ENCODE assay signal across 8 cellular contexts in genomic region chr16:47460755-47461597, GRCh38. TPM values are rescaled to one million over a fixed set of nuclear protein-coding genes. Genes with fewer than 3 reads are reported as not detected.
DNase-seq lines count a peak whose midpoint lies in the region; TF ChIP-seq lines count a peak whose summit lies in the region.

Gene ITFG1, minus strand, starts transcription at chr16:47461063. Its CDS starts 18 bp downstream, at chr16:47461045.
Gene PHKB, plus strand, starts transcription at chr16:47461331. Its CDS starts 20 bp downstream, at chr16:47461351.

- H3K9ac ChIP-seq in MM.1S (ENCODE audit: low read length) (peak within 1 kb of the TSS; percentile 86), SK-N-SH (peak within 1 kb of the TSS; percentile 84)

- peaks cover 57% of the 10 kb centered on the region for H3K79me2 ChIP-seq in MM.1S (ENCODE audit: low read length)
- peaks cover 35% of the 10 kb centered on the region; the same call in 1 of the 2 replicates for H3K79me2 ChIP-seq in SK-N-SH (ENCODE audit: insufficient read depth)

- H4K20me1 ChIP-seq in MM.1S (ENCODE audit: insufficient read depth, low read length) (no peaks in the 10 kb centered on the region), SK-N-SH (ENCODE audit: insufficient read depth) (no peaks in the 10 kb centered on the region)

- no peak for TF ChIP-seq CTCF in MM.1S (IDR thresholded peaks at IDR 0.05; ENCODE audit: low read length)
- no peak for TF ChIP-seq CTCF in SK-N-SH (IDR thresholded peaks at IDR 0.05)

- TF ChIP-seq RAD21 in SK-N-SH (IDR thresholded peaks at IDR 0.05; ENCODE audit: low read length): no peak

- peak within 1 kb of the TSS; percentile 94 for H3K27ac ChIP-seq in MM.1S (ENCODE audit: low read length)
- peak within 1 kb of the TSS; percentile 98 to 99 for H3K27ac ChIP-seq in SK-N-SH (ENCODE audit: low read depth in 2 of 2, low read length in 1 of 2)
- peak within 1 kb of the TSS; percentile 97 for H3K27ac ChIP-seq in substantia nigra (ENCODE audit: low read depth, low read length, poor library complexity, severe bottlenecking)

- H3K4me1 ChIP-seq in MM.1S (ENCODE audit: low read length): peaks cover 19% of the 10 kb centered on the region
- peaks cover 20 to 42% of the 10 kb centered on the region in 2 experiments; a peak in 3 of 4 replicates for H3K4me1 ChIP-seq in SK-N-SH (ENCODE audit: control insufficient read depth in 1 of 2, insufficient read depth in 2 of 2, low read depth in 1 of 2, low read length in 1 of 2)

- H2AFZ ChIP-seq in MM.1S (ENCODE audit: low read length): peak within 1 kb of the TSS; percentile 95
- H2AFZ ChIP-seq in SK-N-SH (ENCODE audit: low read depth): peak within 1 kb of the TSS; percentile 90

- H3K27me3 ChIP-seq in MM.1S (replicated peaks; ENCODE audit: insufficient read depth, low read length): no peaks in the 10 kb centered on the region
- H3K27me3 ChIP-seq in SK-N-SH (ENCODE audit: insufficient read depth): no peaks in the 10 kb centered on the region

- H3K36me3 ChIP-seq in MM.1S (replicated peaks; ENCODE audit: insufficient read depth, low read length) (no peaks in the 10 kb centered on the region; the same call in 1 of the 2 replicates), SK-N-SH (replicated peaks in 1 of 2; ENCODE audit: control insufficient read depth in 1 of 2, insufficient read depth in 2 of 2, low read length in 1 of 2) (peaks cover 20 to 33% of the 10 kb centered on the region in 2 experiments)

- no peaks in the 10 kb centered on the region for H3K9me3 ChIP-seq in MM.1S (replicated peaks; ENCODE audit: insufficient read depth, low read length)
- no peaks in the 10 kb centered on the region for H3K9me3 ChIP-seq in SK-N-SH

- H3K4me3 ChIP-seq in MM.1S (ENCODE audit: low read length): peak within 1 kb of the TSS; percentile 95
- peak within 1 kb of the TSS; percentile 88 to 98 for H3K4me3 ChIP-seq in SK-N-SH (ENCODE audit: low read depth in 2 of 2, low read length in 1 of 2)

- POLR2A ChIA-PET in SK-N-SH (lab: Yijun Ruan, JAX): interaction anchor here (0.5 to 1.4 kb wide), 2 partner anchors 36 to 61 kb away, joined by 3 read pairs; no protein-coding TSS in a partner anchor

- H3K4me2 ChIP-seq in MM.1S (ENCODE audit: low read depth, low read length) (peak within 1 kb of the TSS; percentile 73), SK-N-SH (peak within 1 kb of the TSS; percentile 83)

- peak in 1 of 2 experiments; percentile 43; a peak in 1 of 4 replicates for TF ChIP-seq EP300 in SK-N-SH (IDR thresholded peaks at IDR 0.05; ENCODE audit: borderline replicate concordance in 1 of 2, low read depth in 1 of 2, low read length in 1 of 2)

- 0% methylated on average over 11 of the region's 82 CpGs for WGBS in SK-N-SH (ENCODE audit: low lambda C conversion rate)

- CTCF ChIA-PET in SK-N-SH (lab: Yijun Ruan, JAX): interaction anchor here (0.6 to 2.2 kb wide), 10 partner anchors 10 to 657 kb away, joined by 3 to 9 read pairs (median 4); partner anchors contain the start of gene NETO2

- DNase-seq in GM04504 (ENCODE audit: low read depth) (peak; percentile 82), HCEC 1CT (peak; percentile 86), MM.1S (peak; percentile 93), SK-N-SH (peak; percentile 93), germinal center (ENCODE audit: low spot score) (peak; percentile 91), non-pigmented ciliary epithelial cell (ENCODE audit: low read depth) (peak; percentile 60), substantia nigra (lab: John Stamatoyannopoulos, UW) (peak; percentile 20 to 98 (median 82))
- DNase-seq in activated naive CD4-positive, alpha-beta T cell treated with anti-CD3 and anti-CD28 coated beads, Interleukin-2, amount 50 U/mL, for 16 hours: peak; percentile 96

- H3F3A ChIP-seq in MM.1S (ENCODE audit: insufficient read depth, low read length) (peaks cover 17% of the 10 kb centered on the region), SK-N-SH (replicated peaks; ENCODE audit: insufficient read depth) (peaks cover 9% of the 10 kb centered on the region)

- H3K9me2 ChIP-seq in MM.1S (replicated peaks; ENCODE audit: insufficient read depth, low read length) (no peaks in the 10 kb centered on the region), SK-N-SH (no peaks in the 10 kb centered on the region)

TF ChIP-seq in SK-N-SH, 30 proteins besides CTCF, POLR2A, EP300 and RAD21 (continues in another document):
- no peak for TF ChIP-seq RXRA (IDR thresholded peaks at IDR 0.05; ENCODE audit: borderline replicate concordance, low read depth)
- TF ChIP-seq USF1 (IDR thresholded peaks at IDR 0.05; ENCODE audit: borderline replicate concordance, low read depth): 0 out of 2 replicates have a peak, but pooled peaks have one; percentile 30
- TF ChIP-seq YY1 (IDR thresholded peaks at IDR 0.05; ENCODE audit: low read depth): peak; percentile 88
- TF ChIP-seq MAX (IDR thresholded peaks at IDR 0.05; ENCODE audit: low read depth): 0 out of 2 replicates have a peak, but pooled peaks have one; percentile 14
- 0 out of 2 replicates have a peak, but pooled peaks have one; percentile 23 for TF ChIP-seq REST (IDR thresholded peaks at IDR 0.05; ENCODE audit: low read depth, low read length)
- peak; percentile 72 for TF ChIP-seq GABPA (IDR thresholded peaks at IDR 0.05; ENCODE audit: low read depth)
- TF ChIP-seq CHD2 (IDR thresholded peaks at IDR 0.05; ENCODE audit: low read length, partially characterized antibody): peak; percentile 22
- peak; percentile 85 for TF ChIP-seq ELF1 (IDR thresholded peaks at IDR 0.05)
- TF ChIP-seq POLR2AphosphoS5 (IDR thresholded peaks at IDR 0.05; ENCODE audit: low read depth, low read length): peak; percentile 59; the same call in 1 of the 2 replicates
- no peak for TF ChIP-seq IRF3 (IDR thresholded peaks at IDR 0.05; ENCODE audit: low read depth, low read length)
- 0 out of 2 replicates have a peak, but pooled peaks have one; percentile 8 for TF ChIP-seq TCF12 (IDR thresholded peaks at IDR 0.05)
- TF ChIP-seq NRF1 (IDR thresholded peaks at IDR 0.05; ENCODE audit: low read depth, low read length): no peak

RNA-seq across cellular contexts. Expression of gene ITFG1, which starts in this region (rescaled TPM):
- 48.6 and 78.9 TPM in 2 replicates for polyA plus RNA-seq in SK-N-SH (2012; rRNA removed)
- 81.6 and 92.4 TPM in 2 replicates for polyA plus RNA-seq in SK-N-SH (2012; cell fraction: cytosol; rRNA removed)
- polyA plus RNA-seq in SK-N-SH (2012; cell fraction: nucleus; rRNA removed): 12.7 and 39.6 TPM in 2 replicates

RNA-seq across cellular contexts. Expression of gene PHKB, which starts in this region (rescaled TPM):
- 20.8 and 27.6 TPM in 2 replicates for polyA plus RNA-seq in SK-N-SH (2012; rRNA removed)
- 24.0 and 27.3 TPM in 2 replicates for polyA plus RNA-seq in SK-N-SH (2012; cell fraction: cytosol; rRNA removed)
- 23.1 and 47.1 TPM in 2 replicates for polyA plus RNA-seq in SK-N-SH (2012; cell fraction: nucleus; rRNA removed)

Comparison
In these comparisons a context has a peak if more than half of its experiments do, and no peak if none do; other contexts are left out.
1. Peak in every context shown above with its lines: DNase-seq, H3K4me3 ChIP-seq and H3K27ac ChIP-seq.